1 cellular context compared by ENCODE assay signal in the genomic region with DNA sequence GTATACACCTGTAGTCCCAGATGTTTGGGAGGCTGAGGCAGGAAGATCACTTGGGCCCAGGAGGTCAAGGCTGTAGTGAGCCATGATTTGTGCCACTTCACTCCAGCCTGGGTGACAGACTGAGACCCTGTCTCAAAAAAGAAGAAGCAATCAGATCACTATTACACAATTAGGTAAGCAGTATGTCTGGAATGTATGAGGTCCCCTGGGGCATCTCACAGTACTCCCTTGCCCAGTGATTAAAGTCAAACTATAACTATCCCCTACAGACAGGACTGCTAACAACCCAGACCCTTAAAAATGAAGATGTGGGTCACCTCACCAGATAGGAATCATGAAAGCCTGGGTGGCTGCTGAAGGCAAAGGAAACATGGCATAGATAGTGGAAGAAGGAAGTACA.
TF ChIP-seq lines count a peak whose summit lies in the region.

No MANE protein-coding gene starts in this region.

TF ChIP-seq in WTC11, 78 proteins besides CTCF, POLR2A, EP300 and RAD21 (continued from another document):
- no peak for TF ChIP-seq USF1 (CRISPR knock-in tag; IDR thresholded peaks at IDR 0.05)
- TF ChIP-seq, protein P1, sequence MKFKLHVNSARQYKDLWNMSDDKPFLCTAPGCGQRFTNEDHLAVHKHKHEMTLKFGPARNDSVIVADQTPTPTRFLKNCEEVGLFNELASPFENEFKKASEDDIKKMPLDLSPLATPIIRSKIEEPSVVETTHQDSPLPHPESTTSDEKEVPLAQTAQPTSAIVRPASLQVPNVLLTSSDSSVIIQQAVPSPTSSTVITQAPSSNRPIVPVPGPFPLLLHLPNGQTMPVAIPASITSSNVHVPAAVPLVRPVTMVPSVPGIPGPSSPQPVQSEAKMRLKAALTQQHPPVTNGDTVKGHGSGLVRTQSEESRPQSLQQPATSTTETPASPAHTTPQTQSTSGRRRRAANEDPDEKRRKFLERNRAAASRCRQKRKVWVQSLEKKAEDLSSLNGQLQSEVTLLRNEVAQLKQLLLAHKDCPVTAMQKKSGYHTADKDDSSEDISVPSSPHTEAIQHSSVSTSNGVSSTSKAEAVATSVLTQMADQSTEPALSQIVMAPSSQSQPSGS (CRISPR knock-in tag; IDR thresholded peaks at IDR 0.05; ENCODE audit: borderline replicate concordance, low read depth): no peak
- TF ChIP-seq RELA (CRISPR knock-in tag; IDR thresholded peaks at IDR 0.05; ENCODE audit: borderline replicate concordance): no peak
- TF ChIP-seq E2F4 (CRISPR knock-in tag; IDR thresholded peaks at IDR 0.05; ENCODE audit: borderline replicate concordance, low read depth): no peak
- TF ChIP-seq, protein P2, sequence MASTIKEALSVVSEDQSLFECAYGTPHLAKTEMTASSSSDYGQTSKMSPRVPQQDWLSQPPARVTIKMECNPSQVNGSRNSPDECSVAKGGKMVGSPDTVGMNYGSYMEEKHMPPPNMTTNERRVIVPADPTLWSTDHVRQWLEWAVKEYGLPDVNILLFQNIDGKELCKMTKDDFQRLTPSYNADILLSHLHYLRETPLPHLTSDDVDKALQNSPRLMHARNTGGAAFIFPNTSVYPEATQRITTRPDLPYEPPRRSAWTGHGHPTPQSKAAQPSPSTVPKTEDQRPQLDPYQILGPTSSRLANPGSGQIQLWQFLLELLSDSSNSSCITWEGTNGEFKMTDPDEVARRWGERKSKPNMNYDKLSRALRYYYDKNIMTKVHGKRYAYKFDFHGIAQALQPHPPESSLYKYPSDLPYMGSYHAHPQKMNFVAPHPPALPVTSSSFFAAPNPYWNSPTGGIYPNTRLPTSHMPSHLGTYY (CRISPR knock-in tag; IDR thresholded peaks at IDR 0.05): no peak
- no peak for TF ChIP-seq TP53 (CRISPR knock-in tag; IDR thresholded peaks at IDR 0.05)
- TF ChIP-seq, protein P3, sequence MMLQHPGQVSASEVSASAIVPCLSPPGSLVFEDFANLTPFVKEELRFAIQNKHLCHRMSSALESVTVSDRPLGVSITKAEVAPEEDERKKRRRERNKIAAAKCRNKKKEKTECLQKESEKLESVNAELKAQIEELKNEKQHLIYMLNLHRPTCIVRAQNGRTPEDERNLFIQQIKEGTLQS (CRISPR knock-in tag; conservative IDR thresholded peaks at IDR 0.05): no peak
